8 cellular contexts compared by ENCODE assay signal in genomic region chr7:140924821-140925421, GRCh38. TPM values are rescaled to one million over a fixed set of nuclear protein-coding genes. Genes with fewer than 3 reads are reported as not detected.
DNase-seq lines count a peak whose midpoint lies in the region; ATAC-seq and TF ChIP-seq lines count a peak whose summit lies in the region.

Gene BRAF, minus strand, starts transcription at chr7:140924929. Its CDS starts 226 bp downstream, at chr7:140924703.

- ATAC-seq in HG02885 (IDR thresholded peaks at IDR 0.05; ENCODE audit: poor library complexity, unreplicated experiment): peak; percentile 59
- ATAC-seq in left ventricle myocardium superior: peak; percentile 74

- H3K27me3 ChIP-seq in prostate gland (replicated peaks; ENCODE audit: insufficient read depth): no peaks in the 10 kb centered on the region

- peak in 1 of 4 experiments; percentile 7 for TF ChIP-seq CTCF in prostate gland (IDR thresholded peaks at IDR 0.05)

- no peaks in the 10 kb centered on the region for H3K4me1 ChIP-seq in prostate gland (replicated peaks)

- no peaks in the 10 kb centered on the region for H3K9me3 ChIP-seq in prostate gland

- TF ChIP-seq POLR2A in GM15510 (IDR thresholded peaks at IDR 0.05; ENCODE audit: borderline replicate concordance, extremely low read depth, insufficient read length) (peak; percentile 25), prostate gland (IDR thresholded peaks at IDR 0.05) (peak; percentile 48)

- H3K4me3 ChIP-seq in prostate gland: peak within 1 kb of the TSS; percentile 80 to 99

- DNase-seq in NCI-H1694 treated with DMSO at 0.1 percent for 48 hours (lab: John Stamatoyannopoulos, UW) (peak; percentile 71), T-helper 2 cell (peak; percentile 88 to 95 (median 93)), left ventricle myocardium superior (peak; percentile 95), prostate gland (ENCODE audit: low spot score) (peak; percentile 86), ureter (ENCODE audit: low spot score) (peak; percentile 93)

- no peaks in the 10 kb centered on the region for H3K36me3 ChIP-seq in prostate gland

- intact Hi-C loops in left ventricle myocardium superior (cut with micrococcal nuclease): no loop called here
- intact Hi-C loops in prostate gland (cut with DNase I): loop anchor here (2.0 to 10.0 kb wide), 2 partner anchors 90 to 230 kb away; partner anchors contain the start of genes MRPS33 and NDUFB2

- WGBS in prostate gland: 1% methylated on average over 42 of the region's 56 CpGs

- H3K27ac ChIP-seq in angular gyrus (ENCODE audit: low read depth, low read length): peak within 1 kb of the TSS; percentile 90
- H3K27ac ChIP-seq in prostate gland: peak within 1 kb of the TSS; percentile 97 to 99

RNA-seq across cellular contexts. Expression of gene BRAF, which starts in this region (rescaled TPM):
- 17.9 TPM for total RNA-seq in left ventricle myocardium superior
- total RNA-seq in prostate gland: 10 to 100 TPM; 30.8 to 52.9 TPM
- 77.2 TPM for total RNA-seq in ureter

Comparison
In these comparisons a context has a peak if more than half of its experiments do, and no peak if none do; other contexts are left out.
1. Peak in every context shown above with its lines: DNase-seq, ATAC-seq, H3K4me3 ChIP-seq and H3K27ac ChIP-seq.